Comparison of ENCODE assay signal across 24 cellular contexts in the genomic region with DNA sequence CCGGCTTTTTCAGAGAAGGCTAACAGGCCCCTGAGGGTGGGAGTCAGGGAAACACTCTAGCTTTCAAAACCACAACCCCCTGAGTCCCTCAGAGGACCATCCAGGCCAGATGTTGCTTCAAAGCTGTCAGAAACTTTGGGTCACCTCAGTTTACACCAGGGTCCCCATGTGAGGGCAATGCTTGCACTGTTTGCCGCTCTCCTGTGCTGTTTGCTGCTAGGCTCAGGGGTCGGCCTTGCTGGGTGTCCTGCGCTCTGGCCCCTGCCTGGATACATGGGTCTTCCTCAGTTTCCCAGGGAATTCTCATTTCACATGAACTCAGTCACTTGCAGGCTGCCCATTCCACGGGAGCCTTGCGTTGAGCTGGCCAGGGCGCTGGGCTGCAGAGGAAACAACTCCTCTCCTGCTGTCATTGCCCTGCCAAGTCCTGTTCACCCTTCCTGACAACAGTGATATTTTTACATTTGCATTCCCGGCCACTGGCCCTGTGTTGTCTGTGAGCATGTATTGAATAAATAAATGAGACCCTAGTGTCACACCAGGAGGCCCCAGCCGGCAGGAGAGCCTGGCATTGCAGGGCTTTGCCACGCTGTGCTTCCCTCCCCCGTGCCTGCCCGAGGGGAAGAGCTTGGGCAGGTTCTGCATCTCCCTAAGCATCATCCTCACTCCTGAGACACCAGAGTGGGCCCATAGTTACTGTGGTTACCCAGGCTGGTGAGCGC.
DNase-seq lines count a peak whose midpoint lies in the region; ATAC-seq, FAIRE-seq and TF ChIP-seq lines count a peak whose summit lies in the region.
"Had no signal": no experiment of that assay in that cellular context is flagged by ENCODE, and none has a peak within 500 bp of the region (broad histone marks: within the 10 kb centered on the region; RNA-seq: fewer than 3 reads in every experiment).

No MANE protein-coding gene starts in this region.

- FAIRE-seq in H1 (lab: Jason Lieb, UNC), result no peak
- FAIRE-seq: GM12878 had no signal

- intact Hi-C loops in left ventricle myocardium superior (cut with micrococcal nuclease) (no loop called here), right cardiac atrium (cut with DNase I) (no loop called here), posterior vena cava (cut with DNase I) (no loop called here)

- CTCF ChIA-PET in H1 (lab: Charles Lee; ENCODE audit: partially characterized antibody), result no interaction called here

- H3K4ac ChIP-seq in H1 (replicated peaks; ENCODE audit: insufficient read length, low read depth, low read length), result no peak overlapping the region

- 64% methylated on average over 13 of the region's 13 CpGs for WGBS in right cardiac atrium
- WGBS in H1 (ENCODE audit: extremely low coverage in 1 of 2, insufficient coverage in 1 of 2, insufficient read length in 1 of 2, insufficient replicate concordance in 2 of 2, low coverage in 1 of 2, low lambda C conversion rate in 2 of 2, missing lambda C conversion rate in 1 of 2), 2 experiments, result 85% methylated on average over 12 of the region's 13 CpGs; no CpG with 5 or more reads in 1 of the 2 experiments

- no peaks in the 10 kb centered on the region for H3K27me3 ChIP-seq in right cardiac atrium (ENCODE audit: control insufficient read depth, insufficient read depth)
- H3K27me3 ChIP-seq in H1 (replicated peaks in 1 of 4; ENCODE audit: control insufficient read depth in 3 of 4, extremely low read depth in 1 of 4, insufficient read depth in 3 of 4, low read length in 3 of 4), result no peaks in the 10 kb centered on the region
- no peaks in the 10 kb centered on the region for H3K27me3 ChIP-seq in foreskin keratinocyte

- TF ChIP-seq CTCF in H1 (IDR thresholded peaks at IDR 0.05; ENCODE audit: control extremely low read depth in 1 of 3, insufficient read depth in 1 of 3, low read depth in 1 of 3, low read length in 3 of 3) (no peak), foreskin keratinocyte (conservative IDR thresholded peaks at IDR 0.05) (no peak)

- no peak overlapping the region for H2AFZ ChIP-seq in H1 (ENCODE audit: low read length)
- H2AFZ ChIP-seq: GM23248 had no signal

- H3K56ac ChIP-seq in H1 (replicated peaks; ENCODE audit: insufficient read length, low read depth, low read length), result no peak overlapping the region

- H3K4me2 ChIP-seq in H1 (ENCODE audit: insufficient read depth in 1 of 2, low read depth in 2 of 2, low read length in 2 of 2), result no peak overlapping the region
- H3K4me2 ChIP-seq: KMS-11 had no signal

- DNase-seq in left ventricle myocardium superior (no peak), right cardiac atrium (no peak), H1 (ENCODE audit: low read depth in 1 of 2, low spot score in 2 of 2) (no peak), posterior vena cava (ENCODE audit: low spot score) (peak; percentile 62), foreskin keratinocyte (no peak)
- DNase-seq: CD4-positive, alpha-beta memory T cell; DMS 273 treated with DMSO at 0.1 percent for 48 hours; DND-41; GM23248; HCEC 1CT; IMR-90; MV-4-11; NCI-H1105 treated with DMSO at 0.1 percent for 48 hours; NCI-H2029 treated with DMSO at 0.1 percent for 48 hours; NCI-H345; NCI-H524; NCI-H774; NK-92 treated with Interleukin-12 subunit alpha and Interleukin-12 subunit beta, amount 100 ng/mL, for 24 hours had no signal

- POLR2A ChIA-PET in H1 (lab: Charles Lee; ENCODE audit: partially characterized antibody), result interaction anchor here (1.1 kb wide), 1 partner anchor 19 kb away, joined by 3 read pairs; no protein-coding TSS in a partner anchor

- no peak overlapping the region for H2BK20ac ChIP-seq in H1 (ENCODE audit: low read length)

- H2BK5ac ChIP-seq in H1 (ENCODE audit: low read depth, low read length), result no peak overlapping the region

- TF ChIP-seq POLR2A in H1 (IDR thresholded peaks at IDR 0.05; ENCODE audit: control extremely low read depth in 1 of 2, low read depth in 2 of 2, low read length in 2 of 2), result no peak

- H3K79me2 ChIP-seq in H1 (ENCODE audit: control insufficient read depth in 1 of 2, insufficient read depth in 2 of 2, low read length in 2 of 2), result no peaks in the 10 kb centered on the region

- H3K23ac ChIP-seq in H1 (ENCODE audit: insufficient read length), result no peak overlapping the region

- no peak for TF ChIP-seq RAD21 in H1 (IDR thresholded peaks at IDR 0.05 in 1 of 2, conservative IDR thresholded peaks at IDR 0.05 in 1 of 2; ENCODE audit: low read depth in 2 of 2, low read length in 2 of 2)

- H4K8ac ChIP-seq in H1 (ENCODE audit: extremely low read depth, insufficient read depth, low read length), result peak overlapping the region; percentile 37; the same call in 1 of the 2 replicates

- no peak overlapping the region for H4K91ac ChIP-seq in H1 (replicated peaks; ENCODE audit: insufficient read length, low read length)

- H4K20me1 ChIP-seq in H1 (replicated peaks in 1 of 2; ENCODE audit: control insufficient read depth in 1 of 2, insufficient read depth in 2 of 2, low read length in 2 of 2), result no peaks in the 10 kb centered on the region

- TF ChIP-seq EP300 in H1 (IDR thresholded peaks at IDR 0.05; ENCODE audit: borderline replicate concordance in 1 of 2, low read depth in 2 of 2, low read length in 2 of 2), result no peak

- no peak overlapping the region for H3K9ac ChIP-seq in H1 (replicated peaks in 1 of 4; ENCODE audit: extremely low read depth in 1 of 4, low read depth in 3 of 4, low read length in 3 of 4)
- H3K9ac ChIP-seq: GM23248, KMS-11 had no signal

- H3K4me3 ChIP-seq in right cardiac atrium (ENCODE audit: low read length) (no peak overlapping the region), H1 (ENCODE audit: extremely low read depth in 1 of 4, insufficient read depth in 2 of 4, low read depth in 3 of 4, low read length in 4 of 4) (no peak overlapping the region)
- H3K4me3 ChIP-seq: GM12878, GM23248 had no signal

- no peak overlapping the region for H3K18ac ChIP-seq in H1 (ENCODE audit: extremely low read depth, low read length)

- no peaks in the 10 kb centered on the region for H3K9me3 ChIP-seq in right cardiac atrium (ENCODE audit: control insufficient read depth, low read length)
- no peaks in the 10 kb centered on the region for H3K9me3 ChIP-seq in H1 (ENCODE audit: insufficient read depth in 2 of 2, low read depth in 1 of 2, low read length in 1 of 2)
- H3K9me3 ChIP-seq: Caco-2 had no signal

- ATAC-seq in left ventricle myocardium superior (peak; percentile 73), right cardiac atrium (no peak), GM19035 (IDR thresholded peaks at IDR 0.05; ENCODE audit: unreplicated experiment) (no peak), HG03342 (IDR thresholded peaks at IDR 0.05; ENCODE audit: unreplicated experiment) (no peak), foreskin keratinocyte (no peak)
- ATAC-seq: GM12878 had no signal

- H2BK120ac ChIP-seq in H1 (replicated peaks; ENCODE audit: low read depth, low read length), result no peak overlapping the region

- no peaks in the 10 kb centered on the region for H3K4me1 ChIP-seq in right cardiac atrium (ENCODE audit: control insufficient read depth, insufficient read depth, low read length)
- H3K4me1 ChIP-seq in H1 (replicated peaks in 1 of 4; ENCODE audit: control insufficient read depth in 3 of 4, insufficient read depth in 4 of 4, low read length in 3 of 4), result peaks cover 0 to 3% (median 2%) of the 10 kb centered on the region in 4 experiments; a peak in 3 of 7 replicates
- no peaks in the 10 kb centered on the region for H3K4me1 ChIP-seq in foreskin keratinocyte
- H3K4me1 ChIP-seq: Caco-2 had no signal

- H3K23me2 ChIP-seq in H1 (ENCODE audit: low read depth, low read length), result no peaks in the 10 kb centered on the region

- no peak overlapping the region for H2BK15ac ChIP-seq in H1 (ENCODE audit: low read length)

- H2AK5ac ChIP-seq in H1 (ENCODE audit: low read depth, low read length), result no peak overlapping the region

- no peak overlapping the region for H3K14ac ChIP-seq in H1 (ENCODE audit: insufficient read length)

- H4K5ac ChIP-seq in H1 (ENCODE audit: insufficient read length, low read depth, low read length), result no peak overlapping the region

- H2BK12ac ChIP-seq in H1 (ENCODE audit: low read depth, low read length), result no peak overlapping the region

- H3K27ac ChIP-seq in right cardiac atrium (ENCODE audit: low read length) (no peak overlapping the region), H1 (ENCODE audit: low read depth, low read length) (no peak overlapping the region), foreskin keratinocyte (no peak overlapping the region)
- H3K27ac ChIP-seq: GM23248, KMS-11, RWPE1 had no signal

- no peaks in the 10 kb centered on the region for H3K79me1 ChIP-seq in H1 (ENCODE audit: low read depth, low read length)

- no peaks in the 10 kb centered on the region for H3K36me3 ChIP-seq in H1 (ENCODE audit: control insufficient read depth in 2 of 4, insufficient read depth in 4 of 4, low read length in 3 of 4)

TF ChIP-seq in H1, 55 proteins besides CTCF, POLR2A, EP300 and RAD21 (continues in another document):
- TF ChIP-seq NANOG (IDR thresholded peaks at IDR 0.05; ENCODE audit: insufficient read depth, low read depth, low read length, poor library complexity, severe bottlenecking) (no peak), RFX5 (IDR thresholded peaks at IDR 0.05; ENCODE audit: borderline replicate concordance, low read depth, low read length) (no peak), SP1 (IDR thresholded peaks at IDR 0.05; ENCODE audit: low read depth, low read length) (no peak), GTF2F1 (IDR thresholded peaks at IDR 0.05; ENCODE audit: borderline replicate concordance, low read depth, low read length) (no peak), SRF (IDR thresholded peaks at IDR 0.05; ENCODE audit: low read depth, low read length) (no peak), SUZ12 (IDR thresholded peaks at IDR 0.05; ENCODE audit: low read length) (no peak), BACH1 (IDR thresholded peaks at IDR 0.05; ENCODE audit: low read length) (no peak)
- TF ChIP-seq, protein P1, sequence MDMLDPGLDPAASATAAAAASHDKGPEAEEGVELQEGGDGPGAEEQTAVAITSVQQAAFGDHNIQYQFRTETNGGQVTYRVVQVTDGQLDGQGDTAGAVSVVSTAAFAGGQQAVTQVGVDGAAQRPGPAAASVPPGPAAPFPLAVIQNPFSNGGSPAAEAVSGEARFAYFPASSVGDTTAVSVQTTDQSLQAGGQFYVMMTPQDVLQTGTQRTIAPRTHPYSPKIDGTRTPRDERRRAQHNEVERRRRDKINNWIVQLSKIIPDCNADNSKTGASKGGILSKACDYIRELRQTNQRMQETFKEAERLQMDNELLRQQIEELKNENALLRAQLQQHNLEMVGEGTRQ (IDR thresholded peaks at IDR 0.05; ENCODE audit: low read length), result no peak
- TF ChIP-seq, protein P2, sequence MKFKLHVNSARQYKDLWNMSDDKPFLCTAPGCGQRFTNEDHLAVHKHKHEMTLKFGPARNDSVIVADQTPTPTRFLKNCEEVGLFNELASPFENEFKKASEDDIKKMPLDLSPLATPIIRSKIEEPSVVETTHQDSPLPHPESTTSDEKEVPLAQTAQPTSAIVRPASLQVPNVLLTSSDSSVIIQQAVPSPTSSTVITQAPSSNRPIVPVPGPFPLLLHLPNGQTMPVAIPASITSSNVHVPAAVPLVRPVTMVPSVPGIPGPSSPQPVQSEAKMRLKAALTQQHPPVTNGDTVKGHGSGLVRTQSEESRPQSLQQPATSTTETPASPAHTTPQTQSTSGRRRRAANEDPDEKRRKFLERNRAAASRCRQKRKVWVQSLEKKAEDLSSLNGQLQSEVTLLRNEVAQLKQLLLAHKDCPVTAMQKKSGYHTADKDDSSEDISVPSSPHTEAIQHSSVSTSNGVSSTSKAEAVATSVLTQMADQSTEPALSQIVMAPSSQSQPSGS (IDR thresholded peaks at IDR 0.05; ENCODE audit: low read length), result no peak
